In genomic region chr18:13500891-13501887, GRCh38 we compare ENCODE assay signal across 8 cellular contexts.
DNase-seq lines count a peak whose midpoint lies in the region.

No MANE protein-coding gene starts in this region.

- no peak overlapping the region for H3K9ac ChIP-seq in BLaER1

- peaks cover 31% of the 10 kb centered on the region; the same call in 1 of the 2 replicates for H4K20me1 ChIP-seq in BLaER1

- no peak overlapping the region for H3K4me3 ChIP-seq in BLaER1

- H3K4me2 ChIP-seq in BLaER1: peak overlapping the region; percentile 49

- peak overlapping the region; percentile 37; the same call in 1 of the 2 replicates for H3K27ac ChIP-seq in BLaER1

- no peaks in the 10 kb centered on the region for H3K27me3 ChIP-seq in BLaER1

- H3K4me1 ChIP-seq in BLaER1: peaks cover 39% of the 10 kb centered on the region

- H3K9me3 ChIP-seq in BLaER1: peaks cover 40% of the 10 kb centered on the region

- DNase-seq in NCI-H1694 (lab: John Stamatoyannopoulos, UW): peak; percentile 60
- peak; percentile 63 to 77 for DNase-seq in cerebellar nuclear complex (lab: John Stamatoyannopoulos, UW)
- peak; percentile 71 to 92 for DNase-seq in lung microvascular endothelial cell (ENCODE audit: low read depth in 2 of 2)
- no peak for DNase-seq in SK-N-DZ (ENCODE audit: low spot score)
- no peak for DNase-seq in NCI-H146 (lab: John Stamatoyannopoulos, UW)
- DNase-seq in T1000 (lab: John Stamatoyannopoulos, UW): no peak
- DNase-seq in RKO (ENCODE audit: low spot score): no peak

- H3K36me3 ChIP-seq in BLaER1: peaks cover 88% of the 10 kb centered on the region

Comparison
In these comparisons a context has a peak if more than half of its experiments do, and no peak if none do; other contexts are left out.
1. DNase-seq: peak in NCI-H1694 (single experiment), cerebellar nuclear complex (2 of 2) and lung microvascular endothelial cell (2 of 2); none in SK-N-DZ (single experiment), NCI-H146 (single experiment), T1000 (single experiment) and RKO (single experiment).